ENCODE assay signal across 8 cellular contexts in genomic region chr3:107523361-107524213, GRCh38. TPM values are rescaled to one million over a fixed set of nuclear protein-coding genes. Genes with fewer than 3 reads are reported as not detected.
A peak's percentile ranks its signal among the peaks of the same experiment; 100 is the strongest.
DNase-seq lines count a peak whose midpoint lies in the region; ATAC-seq and TF ChIP-seq lines count a peak whose summit lies in the region.

No MANE protein-coding gene starts in this region.

- peaks cover 24% of the 10 kb centered on the region for H3K79me1 ChIP-seq in trophoblast cell (ENCODE audit: low read length)

- TF ChIP-seq CTCF in SU-DHL-6 (IDR thresholded peaks at IDR 0.05; ENCODE audit: insufficient read depth, low read length, poor library complexity, severe bottlenecking): no peak

- peak overlapping the region; percentile 49; the same call in 1 of the 2 replicates for H3K27ac ChIP-seq in HUES6 (ENCODE audit: low read depth, low read length)
- peak overlapping the region; percentile 81 for H3K27ac ChIP-seq in SU-DHL-6 (ENCODE audit: low read depth, low read length)
- peak overlapping the region; percentile 51 for H3K27ac ChIP-seq in adipose tissue (ENCODE audit: low read depth, low read length)
- peak overlapping the region; percentile 84 for H3K27ac ChIP-seq in trophoblast cell (ENCODE audit: low read depth, low read length)

- intact Hi-C loops in left cardiac atrium (cut with DNase I): loop anchor here in 1 of 2 donors (5.0 to 10.0 kb wide), 2 partner anchors 91 to 279 kb away; no protein-coding TSS in a partner anchor

- H3K9me2 ChIP-seq in SU-DHL-6 (replicated peaks; ENCODE audit: insufficient read depth, low read length): no peaks in the 10 kb centered on the region

- H3K14ac ChIP-seq in trophoblast cell (ENCODE audit: low read length): peak overlapping the region; percentile 42

- no peak overlapping the region for H2BK120ac ChIP-seq in trophoblast cell (ENCODE audit: insufficient read depth, low read length, poor library complexity)

- peak overlapping the region; percentile 79 for H3K18ac ChIP-seq in trophoblast cell (ENCODE audit: low read length)

- H2BK5ac ChIP-seq in trophoblast cell (ENCODE audit: low read depth, low read length, poor library complexity): no peak overlapping the region

- peak; percentile 6 for DNase-seq in DMS79 (lab: John Stamatoyannopoulos, UW)
- peak; percentile 51 for DNase-seq in left cardiac atrium
- peak; percentile 28 to 49 for DNase-seq in trophoblast cell
- DNase-seq in amniotic stem cell (lab: John Stamatoyannopoulos, UW): no peak

- H2AFZ ChIP-seq in SU-DHL-6 (ENCODE audit: low read depth, low read length, severe bottlenecking) (peak overlapping the region; percentile 95), trophoblast cell (ENCODE audit: insufficient read depth, low read length, poor library complexity) (peak overlapping the region; percentile 66)

- H3K9ac ChIP-seq in HUES6 (ENCODE audit: low read length) (peak overlapping the region; percentile 45), SU-DHL-6 (ENCODE audit: low read length) (peak overlapping the region; percentile 83), trophoblast cell (ENCODE audit: low read length) (peak overlapping the region; percentile 78)

- H4K91ac ChIP-seq in trophoblast cell (ENCODE audit: low read depth, low read length): peak overlapping the region; percentile 4

- no peak overlapping the region for H4K12ac ChIP-seq in trophoblast cell (ENCODE audit: low read depth, low read length)

- H3K9me3 ChIP-seq in HUES6 (ENCODE audit: control insufficient read depth, insufficient read depth, low read depth, low read length): no peaks in the 10 kb centered on the region
- H3K9me3 ChIP-seq in SU-DHL-6 (ENCODE audit: insufficient read depth, low read length): no peaks in the 10 kb centered on the region
- no peaks in the 10 kb centered on the region for H3K9me3 ChIP-seq in trophoblast cell (ENCODE audit: insufficient read depth, low read depth, low read length)

- WGBS in adipose tissue, 3 donors: 0 to 1% (median 1%) methylated on average over 44 to 54 of the region's 54 CpGs
- WGBS in trophoblast cell (ENCODE audit: extremely low coverage, insufficient coverage, insufficient read length): no CpG with 5 or more reads among the region's 54 CpGs

- no peak overlapping the region for H2BK12ac ChIP-seq in trophoblast cell (ENCODE audit: low read length)

- peak overlapping the region; percentile 48 for H3K4ac ChIP-seq in trophoblast cell (ENCODE audit: low read depth, low read length)

- H3K79me2 ChIP-seq in SU-DHL-6 (ENCODE audit: insufficient read depth, low read length) (peaks cover 26% of the 10 kb centered on the region), trophoblast cell (ENCODE audit: control insufficient read depth, insufficient read depth, low read length, poor library complexity) (peaks cover 17% of the 10 kb centered on the region)

- H3K4me1 ChIP-seq in HUES6 (ENCODE audit: control insufficient read depth, insufficient read depth, low read length): peaks cover 10% of the 10 kb centered on the region; the same call in 1 of the 2 replicates
- H3K4me1 ChIP-seq in trophoblast cell (ENCODE audit: control insufficient read depth in 1 of 2, insufficient read depth in 2 of 2, low read length in 2 of 2): peaks cover 2 to 5% of the 10 kb centered on the region in 2 experiments

- no peaks in the 10 kb centered on the region for H3K36me3 ChIP-seq in HUES6 (ENCODE audit: control insufficient read depth, insufficient read depth, low read length)
- peaks cover 21% of the 10 kb centered on the region for H3K36me3 ChIP-seq in SU-DHL-6 (ENCODE audit: low read length)
- H3K36me3 ChIP-seq in trophoblast cell (ENCODE audit: control insufficient read depth in 1 of 2, insufficient read depth in 2 of 2, low read length in 2 of 2): no peaks in the 10 kb centered on the region

- H3K4me3 ChIP-seq in HUES6 (ENCODE audit: low read depth, low read length) (peak overlapping the region; percentile 87), SU-DHL-6 (ENCODE audit: insufficient read depth, low read length, poor library complexity, severe bottlenecking) (peak overlapping the region; percentile 93), trophoblast cell (ENCODE audit: low read depth, low read length) (peak overlapping the region; percentile 88)

- no peaks in the 10 kb centered on the region for H4K20me1 ChIP-seq in SU-DHL-6 (ENCODE audit: low read depth, low read length)

- H4K8ac ChIP-seq in trophoblast cell (ENCODE audit: low read depth, low read length): peak overlapping the region; percentile 67

- H3F3A ChIP-seq in SU-DHL-6 (ENCODE audit: insufficient read depth): peaks cover 13% of the 10 kb centered on the region

- H3K4me2 ChIP-seq in SU-DHL-6 (ENCODE audit: low read depth, low read length, poor library complexity, severe bottlenecking) (peak overlapping the region; percentile 95), trophoblast cell (ENCODE audit: low read length) (peak overlapping the region; percentile 90)

- ATAC-seq in GM21526 (IDR thresholded peaks at IDR 0.05; ENCODE audit: low FRiP score, unreplicated experiment) (peak; percentile 27), left cardiac atrium (peak; percentile 64 to 73)

- no peak overlapping the region for H3K23ac ChIP-seq in trophoblast cell (ENCODE audit: low read length)

- H2AK5ac ChIP-seq in trophoblast cell (ENCODE audit: low read length): no peak overlapping the region

- H3K27me3 ChIP-seq in HUES6 (ENCODE audit: control insufficient read depth, insufficient read depth, low read length): peaks cover 6% of the 10 kb centered on the region; the same call in 1 of the 2 replicates
- no peaks in the 10 kb centered on the region for H3K27me3 ChIP-seq in SU-DHL-6 (ENCODE audit: low read length)
- no peaks in the 10 kb centered on the region for H3K27me3 ChIP-seq in trophoblast cell (ENCODE audit: insufficient read depth, low read length)

RNA-seq across cellular contexts. Expression of gene BBX, which starts 0.8 kb away (rescaled TPM):
- polyA plus RNA-seq in adipose tissue: 10 to 100 TPM in 1 of 3 donors, 1 to 10 TPM in 2; 4.7 to 10.3 (median 8.7) TPM
- total RNA-seq in left cardiac atrium: 10 to 100 TPM; 38.4 to 42.1 TPM
- polyA plus RNA-seq in trophoblast cell (2013): 41.8 and 43.4 TPM in 2 replicates
